23 cellular contexts compared by ENCODE assay signal in the genomic region with DNA sequence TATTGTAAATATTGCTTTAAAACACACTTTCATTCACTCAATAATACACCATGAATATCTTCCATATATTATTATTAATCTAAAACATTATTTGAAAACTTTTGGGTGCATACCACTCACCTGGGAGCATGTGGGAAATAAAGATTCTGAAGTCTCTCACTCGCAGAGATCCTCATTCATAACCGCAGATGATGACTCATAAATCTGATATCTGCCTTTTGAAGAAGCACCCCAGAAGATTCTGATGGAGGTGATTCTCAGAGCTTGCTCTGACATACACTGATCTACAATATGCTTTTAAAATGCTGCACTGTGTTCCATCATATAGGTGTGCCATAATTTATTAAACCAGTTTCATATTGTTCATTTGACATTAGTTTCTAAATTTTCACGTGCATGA.
"Had no signal": no experiment of that assay in that cellular context is flagged by ENCODE, and none has a peak within 500 bp of the region (broad histone marks: within the 10 kb centered on the region; RNA-seq: fewer than 3 reads in every experiment).

No MANE protein-coding gene starts in this region.

- H3K36me3 ChIP-seq: esophagus muscularis mucosa, pancreas, suprapubic skin, thyroid gland had no signal

- H3K9me3 ChIP-seq: esophagus muscularis mucosa, pancreas, suprapubic skin, thyroid gland had no signal

- H3K27me3 ChIP-seq: dorsolateral prefrontal cortex, esophagus muscularis mucosa, pancreas, suprapubic skin, thyroid gland had no signal

- FAIRE-seq: endometrium, kidney, pancreas, small intestine, urothelium cell line had no signal

- H3K4me3 ChIP-seq: dorsolateral prefrontal cortex, esophagus muscularis mucosa, lung, pancreas, suprapubic skin, thyroid gland had no signal

- DNase-seq: cortex of kidney; dorsolateral prefrontal cortex; effector CD8-positive, alpha-beta T cell; immature natural killer cell; kidney; left cardiac atrium; left ventricle myocardium superior; mesendoderm; naive B cell; occipital lobe; pancreas; right cardiac atrium; small intestine; stimulated activated CD4-positive, alpha-beta T cell treated with anti-CD3 and anti-CD28 coated beads, Interleukin-12 subunit alpha, Interleukin-12 subunit beta, amount 100 ng/mL, for 4 hours; stimulated activated CD4-positive, alpha-beta T cell treated with anti-CD3 and anti-CD28 coated beads, Interleukin-2, amount 100 ng/mL, for 48 hours; stimulated activated naive CD8-positive, alpha-beta T cell treated with anti-CD3 and anti-CD28 coated beads, Interleukin-15, Interleukin-2, amounts not matched to agents 100 U/mL and 50 U/mL, for 24 hours; thyroid gland had no signal

- ATAC-seq: left cardiac atrium; left ventricle myocardium superior; pancreas; right cardiac atrium; stimulated activated naive CD8-positive, alpha-beta T cell treated with anti-CD3 and anti-CD28 coated beads, Interleukin-15, Interleukin-2, amounts not matched to agents 100 U/mL and 50 U/mL, for 24 hours had no signal

- H3K27ac ChIP-seq: dorsolateral prefrontal cortex, epithelial cell of prostate, esophagus muscularis mucosa, thyroid gland had no signal
